8 cellular contexts compared by ENCODE assay signal in genomic region chr22:36202906-36203305, GRCh38. TPM values are rescaled to one million over a fixed set of nuclear protein-coding genes. Genes with fewer than 3 reads are reported as not detected.
A peak's percentile ranks its signal among the peaks of the same experiment; 100 is the strongest.
DNase-seq lines count a peak whose midpoint lies in the region; ATAC-seq, FAIRE-seq and TF ChIP-seq lines count a peak whose summit lies in the region.
"Not testable (repeated sequence)": the region's sequence is repeated elsewhere in the genome, so short reads cannot be mapped to it uniquely, and the experiment has no call there.

No MANE protein-coding gene starts in this region.

- not testable (repeated sequence) for H3K9me3 ChIP-seq in HepG2 (ENCODE audit: low read length); trophoblast cell (ENCODE audit: insufficient read depth, low read depth, low read length)

- H3K4ac ChIP-seq in trophoblast cell (ENCODE audit: low read depth, low read length), result not testable (repeated sequence)

- not testable (repeated sequence) for H3K27me3 ChIP-seq in GM23338 (ENCODE audit: insufficient read depth); HepG2 (ENCODE audit: control insufficient read depth in 1 of 2, insufficient read depth in 2 of 2, low read length in 2 of 2); trophoblast cell (ENCODE audit: insufficient read depth, low read length)

- H3K4me3 Mint-ChIP-seq in GM23338, result not testable (repeated sequence)
- H3K4me3 Mint-ChIP-seq in activated naive CD8-positive, alpha-beta T cell treated with anti-CD3 and anti-CD28 coated beads, Interleukin-2, amount 10 ng/mL, durations not matched to agents 7 days and 5 days, result peak overlapping the region; percentile 43
- peak overlapping the region; percentile 71 for H3K4me3 Mint-ChIP-seq in type B pancreatic cell

- H2AK5ac ChIP-seq in trophoblast cell (ENCODE audit: low read length), result not testable (repeated sequence)

- not testable (repeated sequence) for H3K27ac ChIP-seq in GM23338 (ENCODE audit: low read depth); HepG2 (ENCODE audit: extremely low read length, insufficient read depth, low read length); trophoblast cell (ENCODE audit: low read depth, low read length)

- not testable (repeated sequence) for H3K9me3 Mint-ChIP-seq in GM23338; activated naive CD8-positive, alpha-beta T cell treated with anti-CD3 and anti-CD28 coated beads, Interleukin-2, amount 10 ng/mL, durations not matched to agents 7 days and 5 days; type B pancreatic cell

- TF ChIP-seq RAD21 in HepG2 (CRISPR knock-in tag; IDR thresholded peaks at IDR 0.05), result not testable (repeated sequence)

- under 1% methylated on average over 8 of the region's 8 CpGs for WGBS in HepG2 (ENCODE audit: low lambda C conversion rate)
- no CpG with 5 or more reads among the region's 8 CpGs for WGBS in trophoblast cell (ENCODE audit: extremely low coverage, insufficient coverage, insufficient read length)

- DNase-seq in GM23338 (ENCODE audit: low spot score) (peak; percentile 13), NCI-H2029 (lab: John Stamatoyannopoulos, UW) (peak; percentile 35), NCI-H748 (lab: John Stamatoyannopoulos, UW; ENCODE audit: unreplicated experiment) (peak; percentile 85), epithelial cell of esophagus (ENCODE audit: low read depth) (peak; percentile 36), HepG2 (ENCODE audit: low spot score) (peak; percentile 65), trophoblast cell (peak; percentile 32 to 55)
- not testable (repeated sequence) for DNase-seq in activated naive CD8-positive, alpha-beta T cell treated with anti-CD3 and anti-CD28 coated beads, Interleukin-2, amount 10 ng/mL, durations not matched to agents 7 days and 5 days; type B pancreatic cell (ENCODE audit: extremely low spot score, unreplicated experiment)

- FAIRE-seq in HepG2 (lab: Jason Lieb, UNC), result peak; percentile 66

- BruUV-seq in HepG2 (replicated peaks; lab: Mats Ljungman, UMichigan), result not testable (repeated sequence)

- not testable (repeated sequence) for H2BK5ac ChIP-seq in trophoblast cell (ENCODE audit: low read depth, low read length, poor library complexity)

- H4K12ac ChIP-seq in trophoblast cell (ENCODE audit: low read depth, low read length), result not testable (repeated sequence)

- not testable (repeated sequence) for H4K8ac ChIP-seq in trophoblast cell (ENCODE audit: low read depth, low read length)

- H3F3A ChIP-seq in GM23338 (replicated peaks; ENCODE audit: low read depth), result not testable (repeated sequence)

- H3K18ac ChIP-seq in trophoblast cell (ENCODE audit: low read length), result not testable (repeated sequence)

- not testable (repeated sequence) for ATAC-seq in GM23338; activated naive CD8-positive, alpha-beta T cell treated with anti-CD3 and anti-CD28 coated beads, Interleukin-2, amount 10 ng/mL, durations not matched to agents 7 days and 5 days (ENCODE audit: low read depth)
- ATAC-seq in HepG2, result peak; percentile 59

- not testable (repeated sequence) for H3K9ac ChIP-seq in HepG2 (ENCODE audit: insufficient read depth, low read depth, low read length); trophoblast cell (ENCODE audit: low read length)

- TF ChIP-seq EP300 in HepG2 (IDR thresholded peaks at IDR 0.05; ENCODE audit: low read depth in 2 of 2, low read length in 2 of 2); HepG2 (CRISPR knock-in tag; IDR thresholded peaks at IDR 0.05; ENCODE audit: borderline replicate concordance): not testable (repeated sequence)

- not testable (repeated sequence) for H3K4me3 ChIP-seq in GM23338; epithelial cell of esophagus (ENCODE audit: low read length); trophoblast cell (ENCODE audit: low read depth, low read length)
- H3K4me3 ChIP-seq in HepG2 (replicated peaks in 1 of 3; ENCODE audit: insufficient read depth in 1 of 3, low read depth in 2 of 3, low read length in 3 of 3), result peak overlapping the region; percentile 24 to 61 (median 56)

- peaks cover 12% of the 10 kb centered on the region for H3K27me3 Mint-ChIP-seq in GM23338 (ENCODE audit: insufficient read depth, low read depth, poor library complexity)
- not testable (repeated sequence) for H3K27me3 Mint-ChIP-seq in activated naive CD8-positive, alpha-beta T cell treated with anti-CD3 and anti-CD28 coated beads, Interleukin-2, amount 10 ng/mL, durations not matched to agents 7 days and 5 days; type B pancreatic cell

- not testable (repeated sequence) for H2AFZ ChIP-seq in GM23338; HepG2 (ENCODE audit: low read length); trophoblast cell (ENCODE audit: insufficient read depth, low read length, poor library complexity)

- not testable (repeated sequence) for H3K36me3 Mint-ChIP-seq in GM23338 (ENCODE audit: low read depth); activated naive CD8-positive, alpha-beta T cell treated with anti-CD3 and anti-CD28 coated beads, Interleukin-2, amount 10 ng/mL, durations not matched to agents 7 days and 5 days; type B pancreatic cell

- not testable (repeated sequence) for H4K20me1 ChIP-seq in GM23338 (replicated peaks; ENCODE audit: insufficient read depth); HepG2 (ENCODE audit: insufficient read depth, low read length)

- H4K91ac ChIP-seq in trophoblast cell (ENCODE audit: low read depth, low read length), result not testable (repeated sequence)

- not testable (repeated sequence) for H3K9me2 ChIP-seq in GM23338 (ENCODE audit: insufficient read depth)

- not testable (repeated sequence) for H3K27ac Mint-ChIP-seq in GM23338
- H3K27ac Mint-ChIP-seq in activated naive CD8-positive, alpha-beta T cell treated with anti-CD3 and anti-CD28 coated beads, Interleukin-2, amount 10 ng/mL, durations not matched to agents 7 days and 5 days, result peak overlapping the region; percentile 59
- peak overlapping the region; percentile 91 for H3K27ac Mint-ChIP-seq in type B pancreatic cell

- not testable (repeated sequence) for H3K36me3 ChIP-seq in GM23338 (ENCODE audit: insufficient read depth); HepG2 (replicated peaks in 1 of 2; ENCODE audit: control insufficient read depth in 1 of 2, insufficient read depth in 2 of 2, low read length in 2 of 2); trophoblast cell (ENCODE audit: control insufficient read depth in 1 of 2, insufficient read depth in 2 of 2, low read length in 2 of 2)

- H2BK120ac ChIP-seq in trophoblast cell (ENCODE audit: insufficient read depth, low read length, poor library complexity), result not testable (repeated sequence)

- intact Hi-C loops in HepG2 (cut with micrococcal nuclease; ENCODE audit: unreplicated experiment), result loop anchor here (5.0 kb wide), 1 partner anchor 34 kb away; the partner anchor contains the start of gene APOL2

- H3K79me2 ChIP-seq in GM23338 (replicated peaks; ENCODE audit: insufficient read depth); HepG2 (ENCODE audit: insufficient read depth, low read length); trophoblast cell (ENCODE audit: control insufficient read depth, insufficient read depth, low read length, poor library complexity): not testable (repeated sequence)

- not testable (repeated sequence) for H3K4me1 ChIP-seq in GM23338 (ENCODE audit: insufficient read depth); trophoblast cell (ENCODE audit: control insufficient read depth in 1 of 2, insufficient read depth in 2 of 2, low read length in 2 of 2)
- peaks cover 65% of the 10 kb centered on the region for H3K4me1 ChIP-seq in HepG2 (ENCODE audit: insufficient read depth, low read length)

- not testable (repeated sequence) for H3K14ac ChIP-seq in trophoblast cell (ENCODE audit: low read length)

- H3K79me1 ChIP-seq in trophoblast cell (ENCODE audit: low read length), result not testable (repeated sequence)

- CTCF ChIA-PET in HepG2 (lab: Yijun Ruan, JAX; ENCODE audit: low intra/inter-chr PET ratio, low total read pairs), result not testable (repeated sequence)

- H3K4me2 ChIP-seq in GM23338; trophoblast cell (ENCODE audit: low read length): not testable (repeated sequence)
- peak overlapping the region; percentile 95 for H3K4me2 ChIP-seq in HepG2 (ENCODE audit: low read depth, low read length)

- POLR2A ChIA-PET in activated naive CD8-positive, alpha-beta T cell treated with anti-CD3 and anti-CD28 coated beads, Interleukin-2, amount 10 ng/mL, durations not matched to agents 7 days and 5 days (lab: Charles Lee), result interaction anchor here (1.4 to 1.5 kb wide), 2 partner anchors 9 to 279 kb away, joined by 4 read pairs; partner anchors contain the start of gene TXN2
- POLR2A ChIA-PET in HepG2 (lab: Yijun Ruan, JAX), result interaction anchor here (1.2 to 2.3 kb wide), 2 partner anchors 50 to 260 kb away, joined by 3 to 6 read pairs; partner anchors contain the start of gene APOL1

- H3K23ac ChIP-seq in trophoblast cell (ENCODE audit: low read length), result not testable (repeated sequence)

- TF ChIP-seq POLR2A in HepG2 (IDR thresholded peaks at IDR 0.05; ENCODE audit: insufficient read depth in 1 of 2, low read depth in 2 of 2, low read length in 2 of 2), result not testable (repeated sequence)

- TF ChIP-seq CTCF in GM23338 (conservative IDR thresholded peaks at IDR 0.05; ENCODE audit: low read depth in 2 of 2); type B pancreatic cell (conservative IDR thresholded peaks at IDR 0.05): not testable (repeated sequence)
- TF ChIP-seq CTCF in epithelial cell of esophagus (IDR thresholded peaks at IDR 0.05; ENCODE audit: insufficient read depth, low read depth, low read length, missing control alignments) (peak; percentile 6), HepG2 (CRISPR knock-in tag; IDR thresholded peaks at IDR 0.05) (0 out of 2 replicates have a peak, but pooled peaks have one; percentile 11)

- H3K4me1 Mint-ChIP-seq in GM23338 (peaks cover 19% of the 10 kb centered on the region), type B pancreatic cell (ENCODE audit: unreplicated experiment) (peaks cover 50% of the 10 kb centered on the region)
- peaks cover 42% of the 10 kb centered on the region for H3K4me1 Mint-ChIP-seq in activated naive CD8-positive, alpha-beta T cell treated with anti-CD3 and anti-CD28 coated beads, Interleukin-2, amount 10 ng/mL, durations not matched to agents 7 days and 5 days

- H2BK12ac ChIP-seq in trophoblast cell (ENCODE audit: low read length), result not testable (repeated sequence)

- in situ Hi-C loops in HepG2 (cut with HindIII; ENCODE audit: extremely low pct_ligation_motif_present, low pct_unique_long_range_greater_than_20kb), result not testable (repeated sequence)

RNA-seq across cellular contexts. Expression of gene APOL4, which starts 1.3 kb away (rescaled TPM):
- total RNA-seq in GM23338 (2014; rRNA removed; shearing (Covaris generic)), result not detected in 2 replicates
- polyA plus RNA-seq in GM23338 (2016; fragmentation: Nextera tagmentation; extraction: Ambion mirVana), result not detected in 2 replicates
- total RNA-seq in activated naive CD8-positive, alpha-beta T cell treated with anti-CD3 and anti-CD28 coated beads, Interleukin-2, amount 10 ng/mL, durations not matched to agents 7 days and 5 days, result 1 to 10 TPM; 5.7 to 6.5 TPM
- 0.45 and 0.77 TPM in 2 replicates for total RNA-seq in HepG2 (2016; rRNA removed; fragmentation: Illumina TruSeq; extraction: Trizol)
- total RNA-seq in HepG2 (2016; cell fraction: cytosol; rRNA removed; fragmentation: Illumina TruSeq; extraction: Trizol; ENCODE audit: low read depth), result not detected in 2 replicates
- total RNA-seq in HepG2 (2016; cell fraction: insoluble cytoplasmic fraction; rRNA removed; fragmentation: Illumina TruSeq; extraction: Trizol), result 0.54 and 0.76 TPM in 2 replicates
- 0.15 and 0.45 TPM in 2 replicates for total RNA-seq in HepG2 (2016; cell fraction: membrane; rRNA removed; fragmentation: Illumina TruSeq; extraction: Trizol)
- 0.78 and 0.91 TPM in 2 replicates for total RNA-seq in HepG2 (2016; cell fraction: nucleus; rRNA removed; fragmentation: Illumina TruSeq; extraction: Trizol)
- polyA plus RNA-seq in HepG2 (2011; rRNA removed), result 2.8 and 4.9 TPM in 2 replicates
- polyA plus RNA-seq in HepG2 (2011; cell fraction: cytosol; rRNA removed), result 1.8 and 3.0 TPM in 2 replicates
- polyA plus RNA-seq in HepG2 (2011; cell fraction: nucleus; rRNA removed), result 5.6 and 9.1 TPM in 2 replicates
- 3.2 and 7.5 TPM in 2 replicates for polyA plus RNA-seq in HepG2 (2012)
- 0.06 and 0.10 TPM in 2 replicates for polyA plus RNA-seq in HepG2 (2016; cell fraction: cytosol; fragmentation: Illumina TruSeq; extraction: Trizol; ENCODE audit: low read depth)
- 0.57 and 0.62 TPM in 2 replicates for polyA plus RNA-seq in HepG2 (2016; cell fraction: insoluble cytoplasmic fraction; fragmentation: Illumina TruSeq; extraction: Trizol; ENCODE audit: low read depth)
- 0.11 and 0.16 TPM in 2 replicates for polyA plus RNA-seq in HepG2 (2016; cell fraction: membrane; fragmentation: Illumina TruSeq; extraction: Trizol; ENCODE audit: low read depth)
- 0.96 and 1.2 TPM in 2 replicates for polyA plus RNA-seq in HepG2 (2016; cell fraction: nucleus; fragmentation: Illumina TruSeq; extraction: Trizol; ENCODE audit: insufficient read depth, low read depth)
- polyA minus RNA-seq in HepG2 (2011; rRNA and poly(A)+ RNA removed; ENCODE audit: low replicate concordance), result 1.5 TPM in 1 of 2 replicates, not detected in the other
- 0.70 and 1.5 TPM in 2 replicates for polyA minus RNA-seq in HepG2 (2011; cell fraction: cytosol; rRNA and poly(A)+ RNA removed)
- 0.90 and 2.7 TPM in 2 replicates for polyA minus RNA-seq in HepG2 (2011; cell fraction: nucleus; rRNA and poly(A)+ RNA removed)
- 0.39 and 0.45 TPM in 2 replicates for polyA plus RNA-seq in trophoblast cell (2013)
- total RNA-seq in type B pancreatic cell (ENCODE audit: low replicate concordance), result 0.67 and 1.4 TPM in 2 replicates

RNA-seq across cellular contexts. Expression of gene APOL2, which starts 36.4 kb away (rescaled TPM):
- 10.4 and 12.4 TPM in 2 replicates for total RNA-seq in GM23338 (2014; rRNA removed; shearing (Covaris generic))
- polyA plus RNA-seq in GM23338 (2016; fragmentation: Nextera tagmentation; extraction: Ambion mirVana) (4.9 and 5.5 TPM in 2 replicates), HepG2 (2011; rRNA removed) (51.2 and 94.4 TPM in 2 replicates)
- total RNA-seq in activated naive CD8-positive, alpha-beta T cell treated with anti-CD3 and anti-CD28 coated beads, Interleukin-2, amount 10 ng/mL, durations not matched to agents 7 days and 5 days, result 10 to 100 TPM; 77.8 to 85.0 TPM
- total RNA-seq in HepG2 (2016; rRNA removed; fragmentation: Illumina TruSeq; extraction: Trizol) (28.7 and 34.3 TPM in 2 replicates), type B pancreatic cell (ENCODE audit: low replicate concordance) (23.7 and 30.4 TPM in 2 replicates)
- total RNA-seq in HepG2 (2016; cell fraction: cytosol; rRNA removed; fragmentation: Illumina TruSeq; extraction: Trizol; ENCODE audit: low read depth), result 2.5 and 3.6 TPM in 2 replicates
- 27.0 and 29.3 TPM in 2 replicates for total RNA-seq in HepG2 (2016; cell fraction: insoluble cytoplasmic fraction; rRNA removed; fragmentation: Illumina TruSeq; extraction: Trizol)
- total RNA-seq in HepG2 (2016; cell fraction: membrane; rRNA removed; fragmentation: Illumina TruSeq; extraction: Trizol), result 8.2 and 9.0 TPM in 2 replicates
- total RNA-seq in HepG2 (2016; cell fraction: nucleus; rRNA removed; fragmentation: Illumina TruSeq; extraction: Trizol), result 16.8 and 21.4 TPM in 2 replicates
- 53.4 and 72.6 TPM in 2 replicates for polyA plus RNA-seq in HepG2 (2011; cell fraction: cytosol; rRNA removed)
- polyA plus RNA-seq in HepG2 (2011; cell fraction: nucleus; rRNA removed), result 195 and 245 TPM in 2 replicates
- 58.3 and 88.7 TPM in 2 replicates for polyA plus RNA-seq in HepG2 (2012)
- 1.8 TPM in 2 replicates for polyA plus RNA-seq in HepG2 (2016; cell fraction: cytosol; fragmentation: Illumina TruSeq; extraction: Trizol; ENCODE audit: low read depth)
- 20.2 and 26.3 TPM in 2 replicates for polyA plus RNA-seq in HepG2 (2016; cell fraction: insoluble cytoplasmic fraction; fragmentation: Illumina TruSeq; extraction: Trizol; ENCODE audit: low read depth)
- 4.4 and 5.1 TPM in 2 replicates for polyA plus RNA-seq in HepG2 (2016; cell fraction: membrane; fragmentation: Illumina TruSeq; extraction: Trizol; ENCODE audit: low read depth)
- polyA plus RNA-seq in HepG2 (2016; cell fraction: nucleus; fragmentation: Illumina TruSeq; extraction: Trizol; ENCODE audit: insufficient read depth, low read depth), result 31.6 and 34.2 TPM in 2 replicates
- polyA minus RNA-seq in HepG2 (2011; rRNA and poly(A)+ RNA removed; ENCODE audit: low replicate concordance), result 34.5 and 120 TPM in 2 replicates
- polyA minus RNA-seq in HepG2 (2011; cell fraction: cytosol; rRNA and poly(A)+ RNA removed), result 39.4 and 67.2 TPM in 2 replicates
- polyA minus RNA-seq in HepG2 (2011; cell fraction: nucleus; rRNA and poly(A)+ RNA removed), result 44.7 and 77.3 TPM in 2 replicates
- 5.7 and 6.0 TPM in 2 replicates for polyA plus RNA-seq in trophoblast cell (2013)

RNA-seq across cellular contexts. Expression of gene APOL3, which starts 42.4 kb away (rescaled TPM):
- not detected in 2 replicates for total RNA-seq in GM23338 (2014; rRNA removed; shearing (Covaris generic))
- polyA plus RNA-seq in GM23338 (2016; fragmentation: Nextera tagmentation; extraction: Ambion mirVana) (not detected in 2 replicates), HepG2 (2011; rRNA removed) (3.8 and 5.8 TPM in 2 replicates)
- 100 to 1,000 TPM; 146 to 159 TPM for total RNA-seq in activated naive CD8-positive, alpha-beta T cell treated with anti-CD3 and anti-CD28 coated beads, Interleukin-2, amount 10 ng/mL, durations not matched to agents 7 days and 5 days
- total RNA-seq in HepG2 (2016; rRNA removed; fragmentation: Illumina TruSeq; extraction: Trizol) (5.4 and 6.3 TPM in 2 replicates), type B pancreatic cell (ENCODE audit: low replicate concordance) (2.0 and 2.3 TPM in 2 replicates)
- 0.71 and 1.1 TPM in 2 replicates for total RNA-seq in HepG2 (2016; cell fraction: cytosol; rRNA removed; fragmentation: Illumina TruSeq; extraction: Trizol; ENCODE audit: low read depth)
- 5.4 and 5.5 TPM in 2 replicates for total RNA-seq in HepG2 (2016; cell fraction: insoluble cytoplasmic fraction; rRNA removed; fragmentation: Illumina TruSeq; extraction: Trizol)
- 2.0 and 3.8 TPM in 2 replicates for total RNA-seq in HepG2 (2016; cell fraction: membrane; rRNA removed; fragmentation: Illumina TruSeq; extraction: Trizol)
- total RNA-seq in HepG2 (2016; cell fraction: nucleus; rRNA removed; fragmentation: Illumina TruSeq; extraction: Trizol), result 2.5 and 4.5 TPM in 2 replicates
- polyA plus RNA-seq in HepG2 (2011; cell fraction: cytosol; rRNA removed), result 4.1 and 4.6 TPM in 2 replicates
- 4.0 and 5.0 TPM in 2 replicates for polyA plus RNA-seq in HepG2 (2011; cell fraction: nucleus; rRNA removed)
- 4.2 and 4.9 TPM in 2 replicates for polyA plus RNA-seq in HepG2 (2012)
- 0.36 and 0.58 TPM in 2 replicates for polyA plus RNA-seq in HepG2 (2016; cell fraction: cytosol; fragmentation: Illumina TruSeq; extraction: Trizol; ENCODE audit: low read depth)
- polyA plus RNA-seq in HepG2 (2016; cell fraction: insoluble cytoplasmic fraction; fragmentation: Illumina TruSeq; extraction: Trizol; ENCODE audit: low read depth), result 3.5 TPM in 2 replicates
- 1.4 and 1.9 TPM in 2 replicates for polyA plus RNA-seq in HepG2 (2016; cell fraction: membrane; fragmentation: Illumina TruSeq; extraction: Trizol; ENCODE audit: low read depth)
- 3.5 and 4.8 TPM in 2 replicates for polyA plus RNA-seq in HepG2 (2016; cell fraction: nucleus; fragmentation: Illumina TruSeq; extraction: Trizol; ENCODE audit: insufficient read depth, low read depth)
- 1.1 and 6.2 TPM in 2 replicates for polyA minus RNA-seq in HepG2 (2011; rRNA and poly(A)+ RNA removed; ENCODE audit: low replicate concordance)
- polyA minus RNA-seq in HepG2 (2011; cell fraction: cytosol; rRNA and poly(A)+ RNA removed), result 2.2 and 2.3 TPM in 2 replicates
- 2.4 and 7.7 TPM in 2 replicates for polyA minus RNA-seq in HepG2 (2011; cell fraction: nucleus; rRNA and poly(A)+ RNA removed)
- polyA plus RNA-seq in trophoblast cell (2013), result not detected in 2 replicates

RNA-seq across cellular contexts. Expression of gene APOL1, which starts 50.0 kb away (rescaled TPM):
- total RNA-seq in GM23338 (2014; rRNA removed; shearing (Covaris generic)), result not detected in 2 replicates
- polyA plus RNA-seq in GM23338 (2016; fragmentation: Nextera tagmentation; extraction: Ambion mirVana) (0.11 and 0.23 TPM in 2 replicates), HepG2 (2011; rRNA removed) (75.0 and 124 TPM in 2 replicates)
- total RNA-seq in activated naive CD8-positive, alpha-beta T cell treated with anti-CD3 and anti-CD28 coated beads, Interleukin-2, amount 10 ng/mL, durations not matched to agents 7 days and 5 days, result 10 to 100 TPM; 38.4 to 40.9 TPM
- total RNA-seq in HepG2 (2016; rRNA removed; fragmentation: Illumina TruSeq; extraction: Trizol) (11.2 and 20.3 TPM in 2 replicates), type B pancreatic cell (ENCODE audit: low replicate concordance) (5.4 and 6.8 TPM in 2 replicates)
- 2.3 and 2.8 TPM in 2 replicates for total RNA-seq in HepG2 (2016; cell fraction: cytosol; rRNA removed; fragmentation: Illumina TruSeq; extraction: Trizol; ENCODE audit: low read depth)
- total RNA-seq in HepG2 (2016; cell fraction: insoluble cytoplasmic fraction; rRNA removed; fragmentation: Illumina TruSeq; extraction: Trizol), result 10.1 and 20.9 TPM in 2 replicates
- total RNA-seq in HepG2 (2016; cell fraction: membrane; rRNA removed; fragmentation: Illumina TruSeq; extraction: Trizol), result 3.2 and 3.4 TPM in 2 replicates
- 19.4 and 20.3 TPM in 2 replicates for total RNA-seq in HepG2 (2016; cell fraction: nucleus; rRNA removed; fragmentation: Illumina TruSeq; extraction: Trizol)
- 57.2 and 84.6 TPM in 2 replicates for polyA plus RNA-seq in HepG2 (2011; cell fraction: cytosol; rRNA removed)
- polyA plus RNA-seq in HepG2 (2011; cell fraction: nucleus; rRNA removed), result 110 and 144 TPM in 2 replicates
- 126 and 159 TPM in 2 replicates for polyA plus RNA-seq in HepG2 (2012)
- 2.5 and 2.9 TPM in 2 replicates for polyA plus RNA-seq in HepG2 (2016; cell fraction: cytosol; fragmentation: Illumina TruSeq; extraction: Trizol; ENCODE audit: low read depth)
- polyA plus RNA-seq in HepG2 (2016; cell fraction: insoluble cytoplasmic fraction; fragmentation: Illumina TruSeq; extraction: Trizol; ENCODE audit: low read depth), result 12.0 and 13.0 TPM in 2 replicates
- 3.3 and 3.8 TPM in 2 replicates for polyA plus RNA-seq in HepG2 (2016; cell fraction: membrane; fragmentation: Illumina TruSeq; extraction: Trizol; ENCODE audit: low read depth)
- 37.3 and 42.3 TPM in 2 replicates for polyA plus RNA-seq in HepG2 (2016; cell fraction: nucleus; fragmentation: Illumina TruSeq; extraction: Trizol; ENCODE audit: insufficient read depth, low read depth)
- 2.0 and 61.9 TPM in 2 replicates for polyA minus RNA-seq in HepG2 (2011; rRNA and poly(A)+ RNA removed; ENCODE audit: low replicate concordance)
- 61.5 and 88.3 TPM in 2 replicates for polyA minus RNA-seq in HepG2 (2011; cell fraction: cytosol; rRNA and poly(A)+ RNA removed)
- polyA minus RNA-seq in HepG2 (2011; cell fraction: nucleus; rRNA and poly(A)+ RNA removed), result 34.2 and 54.7 TPM in 2 replicates
- 0.03 and 0.04 TPM in 2 replicates for polyA plus RNA-seq in trophoblast cell (2013)

Comparison
In these comparisons a context has a peak if more than half of its experiments do, and no peak if none do; other contexts are left out.
1. RNA of gene APOL3, which starts 42.4 kb away (total RNA-seq): 146 to 159 TPM in activated naive CD8-positive, alpha-beta T cell treated with anti-CD3 and anti-CD28 coated beads, Interleukin-2, amount 10 ng/mL, durations not matched to agents 7 days and 5 days; 0.71 to 6.3 TPM in HepG2, 2.0 to 2.3 TPM in type B pancreatic cell and not detected in GM23338; every median in the first group is over 10 times any median in the second.